ENCODE assay signal across 17 cellular contexts in the genomic region with DNA sequence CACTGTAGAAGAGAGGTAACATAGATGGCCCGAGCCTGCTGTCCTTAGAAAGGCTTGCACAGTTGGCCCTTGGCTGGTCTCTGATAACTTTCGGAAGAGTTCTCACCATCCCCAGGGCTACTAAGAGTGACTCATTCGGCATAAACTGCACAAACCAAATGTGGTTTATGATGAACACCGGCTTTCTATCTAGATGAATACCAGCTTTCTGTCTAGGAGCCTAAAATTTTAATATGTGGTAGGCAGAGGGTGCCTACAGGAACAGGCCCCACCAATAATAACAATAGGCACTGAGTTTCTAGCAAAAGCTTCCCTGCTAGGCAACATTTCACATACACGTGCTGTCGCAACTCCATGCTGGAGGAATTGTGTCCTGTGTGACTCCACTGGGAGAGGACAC. TPM values are rescaled to one million over a fixed set of nuclear protein-coding genes. Genes with fewer than 3 reads are reported as not detected.
DNase-seq lines count a peak whose midpoint lies in the region; ATAC-seq and TF ChIP-seq lines count a peak whose summit lies in the region.
"Had no signal": no experiment of that assay in that cellular context is flagged by ENCODE, and none has a peak within 500 bp of the region (broad histone marks: within the 10 kb centered on the region; RNA-seq: fewer than 3 reads in every experiment).

No MANE protein-coding gene starts in this region.

- TF ChIP-seq CTCF in fibroblast of villous mesenchyme (IDR thresholded peaks at IDR 0.05; ENCODE audit: insufficient read depth, low read depth, low read length): no peak
- no peak for TF ChIP-seq CTCF in dorsolateral prefrontal cortex (IDR thresholded peaks at IDR 0.05 in 54 of 56, conservative IDR thresholded peaks at IDR 0.05 in 2 of 56; ENCODE audit: low read depth in 1 of 56, partially characterized antibody in 56 of 56)
- TF ChIP-seq CTCF in lower lobe of right lung (IDR thresholded peaks at IDR 0.05): no peak

- H3K27ac ChIP-seq in ACC112 (ENCODE audit: low read depth, low read length) (peak overlapping the region; percentile 67), dorsolateral prefrontal cortex (no peak overlapping the region), lower lobe of right lung (no peak overlapping the region)
- H3K27ac ChIP-seq: heart right ventricle, SJCRH30 had no signal

- H3K36me3 ChIP-seq in ACC112 (ENCODE audit: insufficient read depth, low read length) (peaks cover 15% of the 10 kb centered on the region), lower lobe of right lung (peaks cover 29% of the 10 kb centered on the region)

- no peak overlapping the region for H3K4me3 ChIP-seq in ACC112 (ENCODE audit: low read depth, low read length)
- H3K4me3 ChIP-seq in fibroblast of villous mesenchyme (ENCODE audit: low read depth, low read length): no peak overlapping the region
- H3K4me3 ChIP-seq in dorsolateral prefrontal cortex: no peak overlapping the region
- H3K4me3 ChIP-seq in lower lobe of right lung: no peak overlapping the region
- H3K4me3 ChIP-seq: heart right ventricle, SJCRH30, smooth muscle cell had no signal

- ATAC-seq in SK-N-SH treated with all-trans-retinoic acid at 6 μM for 48 hours (peak; percentile 70), lower lobe of right lung (no peak)

- DNase-seq in GM04503 (ENCODE audit: low read depth): peak; percentile 34
- peak; percentile 55 for DNase-seq in fibroblast of villous mesenchyme (ENCODE audit: low read depth)
- no peak for DNase-seq in dorsolateral prefrontal cortex
- no peak for DNase-seq in NCI-H526 (lab: John Stamatoyannopoulos, UW)
- DNase-seq in lower lobe of right lung: no peak
- DNase-seq in NCI-H1105 treated with DMSO at 0.1 percent for 48 hours (lab: John Stamatoyannopoulos, UW): no peak
- DNase-seq: activated CD4-positive, alpha-beta T cell treated with anti-CD3 and anti-CD28 coated beads for 48 hours; activated naive CD8-positive, alpha-beta T cell treated with anti-CD3 and anti-CD28 coated beads, Interleukin-2, amount 10 ng/mL, durations not matched to agents 7 days and 5 days; cerebellar nuclear complex; heart right ventricle; Kasumi-1; NCI-H446 treated with DMSO at 0.1 percent for 48 hours; SJCRH30; T1000 had no signal

- H2AFZ ChIP-seq in ACC112 (ENCODE audit: low read length, unreplicated experiment): no peak overlapping the region

- H3K9me3 ChIP-seq in lower lobe of right lung: no peaks in the 10 kb centered on the region
- H3K9me3 ChIP-seq: heart right ventricle, SJCRH30 had no signal

- H3K27me3 ChIP-seq in ACC112 (ENCODE audit: insufficient read depth, low read length) (no peaks in the 10 kb centered on the region), dorsolateral prefrontal cortex (no peaks in the 10 kb centered on the region), lower lobe of right lung (ENCODE audit: low read depth) (no peaks in the 10 kb centered on the region)
- H3K27me3 ChIP-seq: heart right ventricle, SJCRH30 had no signal

- H3K79me2 ChIP-seq in ACC112 (ENCODE audit: control insufficient read depth, insufficient read depth, low read length, unreplicated experiment): peaks cover 89% of the 10 kb centered on the region

- intact Hi-C loops in dorsolateral prefrontal cortex (cut with DNase I) (no loop called here), lower lobe of right lung (cut with DNase I) (no loop called here)

- peaks cover 22% of the 10 kb centered on the region for H3K4me1 ChIP-seq in ACC112 (ENCODE audit: control insufficient read depth, insufficient read depth, low read length, unreplicated experiment)
- H3K4me1 ChIP-seq in lower lobe of right lung: peaks cover 13% of the 10 kb centered on the region
- H3K4me1 ChIP-seq: SJCRH30 had no signal

TF ChIP-seq in SK-N-SH treated with all-trans-retinoic acid at 6 μM for 48 hours, 23 proteins besides CTCF, POLR2A, EP300 and RAD21:
- TF ChIP-seq CSDC2 (CRISPR knock-in tag; IDR thresholded peaks at IDR 0.05): no peak
- TF ChIP-seq CREB5 (CRISPR knock-in tag; IDR thresholded peaks at IDR 0.05; ENCODE audit: low read depth): no peak
- no peak for TF ChIP-seq ARNTL (CRISPR knock-in tag; IDR thresholded peaks at IDR 0.05; ENCODE audit: borderline replicate concordance, low read depth)
- no peak for TF ChIP-seq PPARA (CRISPR knock-in tag; IDR thresholded peaks at IDR 0.05; ENCODE audit: borderline replicate concordance)
- TF ChIP-seq, protein P1, sequence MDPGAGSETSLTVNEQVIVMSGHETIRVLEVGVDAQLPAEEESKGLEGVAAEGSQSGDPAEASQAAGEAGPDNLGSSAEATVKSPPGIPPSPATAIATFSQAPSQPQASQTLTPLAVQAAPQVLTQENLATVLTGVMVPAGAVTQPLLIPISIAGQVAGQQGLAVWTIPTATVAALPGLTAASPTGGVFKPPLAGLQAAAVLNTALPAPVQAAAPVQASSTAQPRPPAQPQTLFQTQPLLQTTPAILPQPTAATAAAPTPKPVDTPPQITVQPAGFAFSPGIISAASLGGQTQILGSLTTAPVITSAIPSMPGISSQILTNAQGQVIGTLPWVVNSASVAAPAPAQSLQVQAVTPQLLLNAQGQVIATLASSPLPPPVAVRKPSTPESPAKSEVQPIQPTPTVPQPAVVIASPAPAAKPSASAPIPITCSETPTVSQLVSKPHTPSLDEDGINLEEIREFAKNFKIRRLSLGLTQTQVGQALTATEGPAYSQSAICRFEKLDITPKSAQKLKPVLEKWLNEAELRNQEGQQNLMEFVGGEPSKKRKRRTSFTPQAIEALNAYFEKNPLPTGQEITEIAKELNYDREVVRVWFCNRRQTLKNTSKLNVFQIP (CRISPR knock-in tag; IDR thresholded peaks at IDR 0.05; ENCODE audit: borderline replicate concordance, low read depth): no peak
- no peak for TF ChIP-seq ESRRG (CRISPR knock-in tag; IDR thresholded peaks at IDR 0.05)
- TF ChIP-seq ZC3H10 (CRISPR knock-in tag; IDR thresholded peaks at IDR 0.05): no peak
- no peak for TF ChIP-seq TOX (CRISPR knock-in tag; IDR thresholded peaks at IDR 0.05; ENCODE audit: borderline replicate concordance)
- no peak for TF ChIP-seq ZFP30 (CRISPR knock-in tag; IDR thresholded peaks at IDR 0.05)
- no peak for TF ChIP-seq BACH2 (CRISPR knock-in tag; IDR thresholded peaks at IDR 0.05; ENCODE audit: borderline replicate concordance)
- no peak for TF ChIP-seq ZNF8 (CRISPR knock-in tag; IDR thresholded peaks at IDR 0.05)
- no peak for TF ChIP-seq ZFP3 (CRISPR knock-in tag; IDR thresholded peaks at IDR 0.05)
- no peak for TF ChIP-seq ZNF70 (CRISPR knock-in tag; IDR thresholded peaks at IDR 0.05)
- no peak for TF ChIP-seq GLIS3 (CRISPR knock-in tag; IDR thresholded peaks at IDR 0.05)
- TF ChIP-seq OSR1 (CRISPR knock-in tag; IDR thresholded peaks at IDR 0.05): no peak
TF ChIP-seq in SK-N-SH treated with all-trans-retinoic acid at 6 μM for 48 hours: peak in this region for 0.

RNA-seq across cellular contexts. Expression of gene CNOT1, which starts 15.4 kb away (rescaled TPM):
- total RNA-seq in fibroblast of villous mesenchyme: 110 and 133 TPM in 2 replicates
- total RNA-seq in dorsolateral prefrontal cortex: 100 to 1,000 TPM in 63 of 120 experiments, 10 to 100 TPM in 57; 71.0 to 135 (median 100) TPM
- 172 TPM for total RNA-seq in lower lobe of right lung

Comparison
In these comparisons a context has a peak if more than half of its experiments do, and no peak if none do; other contexts are left out.
1. DNase-seq: peak in GM04503 (single experiment) and fibroblast of villous mesenchyme (single experiment); none in dorsolateral prefrontal cortex (0 of 10), NCI-H526 (0 of 2), lower lobe of right lung (single experiment) and NCI-H1105 treated with DMSO at 0.1 percent for 48 hours (single experiment).